In genomic region chr16:78487471-78487870, GRCh38 we compare ENCODE assay signal across 33 cellular contexts.
"Had no signal": no experiment of that assay in that cellular context is flagged by ENCODE, and none has a peak within 500 bp of the region (broad histone marks: within the 10 kb centered on the region; RNA-seq: fewer than 3 reads in every experiment).

No MANE protein-coding gene starts in this region.

- FAIRE-seq: bronchial epithelial cell, TTC549 had no signal

- ATAC-seq: activated CD8-positive, alpha-beta T cell treated with anti-CD3 and anti-CD28 coated beads for 36 hours; activated naive CD4-positive, alpha-beta T cell treated with anti-CD3 and anti-CD28 coated beads, Interleukin-2, amount 50 U/mL, for 72 hours; activated T-cell treated with anti-CD3 and anti-CD28 coated beads, Interleukin-2, amount 50 U/mL, for 4 hours; activated T-cell treated with anti-CD3 and anti-CD28 coated beads, Interleukin-2, amount 50 U/mL, for 72 hours; activated T-helper 17 cell treated with anti-CD3 and anti-CD28 coated beads, Interleukin-2, amount 50 U/mL, for 72 hours had no signal

- H3K27ac ChIP-seq: adrenal gland, ascending aorta, cardiac muscle cell, VCaP had no signal

- H3K9me3 ChIP-seq: adrenal gland, ascending aorta had no signal

- H3K27me3 ChIP-seq: adrenal gland, ascending aorta, cardiac muscle cell had no signal

- DNase-seq: activated B cell treated with CpG ODN at 0.5 μM for 24 hours; activated CD4-positive, alpha-beta memory T cell treated with anti-CD3 and anti-CD28 coated beads for 36 hours; activated CD4-positive, alpha-beta T cell treated with anti-CD3 and anti-CD28 coated beads for 4 hours; activated CD4-positive, alpha-beta T cell treated with anti-CD3 and anti-CD28 coated beads, Interleukin-2, amount 10 ng/mL, durations not matched to agents 24 days and 14 days; activated CD4-positive, alpha-beta T cell treated with anti-CD3 and anti-CD28 coated beads, Interleukin-2, amount 50 U/mL, for 1 hour; activated CD4-positive, alpha-beta T cell treated with anti-CD3 and anti-CD28 coated beads, Interleukin-2, amount 50 U/mL, for 4 hours; activated CD4-positive, CD25-positive, alpha-beta regulatory T cell treated with anti-CD3 and anti-CD28 coated beads, Interleukin-2, amount 50 U/mL, for 72 hours; activated CD8-positive, alpha-beta memory T cell treated with anti-CD3 and anti-CD28 coated beads, Interleukin-2, amount 50 U/mL, for 4 hours; activated CD8-positive, alpha-beta T cell treated with anti-CD3 and anti-CD28 coated beads for 36 hours; activated effector memory CD4-positive, alpha-beta T cell treated with anti-CD3 and anti-CD28 coated beads, Interleukin-2, amount 50 U/mL, for 16 hours; activated gamma-delta T cell treated with Interleukin-2 at 50 U/mL for 16 hours; activated naive CD4-positive, alpha-beta T cell; activated naive CD4-positive, alpha-beta T cell treated with anti-CD3 and anti-CD28 coated beads for 36 hours; activated naive CD4-positive, alpha-beta T cell treated with anti-CD3 and anti-CD28 coated beads, Interleukin-2, amount 50 U/mL, for 16 hours; activated naive CD8-positive, alpha-beta T cell treated with anti-CD3 and anti-CD28 coated beads for 36 hours; activated T-cell treated with anti-CD3 and anti-CD28 coated beads for 4 hours; activated T-cell treated with anti-CD3 and anti-CD28 coated beads, Interleukin-2, amount 50 U/mL, for 1 hour; activated T-cell treated with anti-CD3 and anti-CD28 coated beads, Interleukin-2, amount 50 U/mL, for 4 hours; activated T-cell treated with anti-CD3 and anti-CD28 coated beads, Interleukin-2, amount 50 U/mL, for 72 hours; adrenal gland; amniotic stem cell; caudate nucleus; cerebellar nuclear complex; T-helper 1 cell; T-helper 2 cell; T-helper 9 cell had no signal

- H3K4me1 ChIP-seq: adrenal gland had no signal

- H3K4me3 ChIP-seq: adrenal gland, ascending aorta, cardiac muscle cell had no signal
